14 cellular contexts compared by ENCODE assay signal in genomic region chr14:20799444-20799843, GRCh38. TPM values are rescaled to one million over a fixed set of nuclear protein-coding genes. Genes with fewer than 3 reads are reported as not detected.
DNase-seq lines count a peak whose midpoint lies in the region; ATAC-seq and TF ChIP-seq lines count a peak whose summit lies in the region.
"Had no signal": no experiment of that assay in that cellular context is flagged by ENCODE, and none has a peak within 500 bp of the region (broad histone marks: within the 10 kb centered on the region; RNA-seq: fewer than 3 reads in every experiment).

No MANE protein-coding gene starts in this region.

- WGBS in transverse colon (ENCODE audit: low coverage in 1 of 2), 2 donors = 24 to 40% methylated on average over 1 to 4 of the region's 4 CpGs

- H3K4me3 ChIP-seq in fibroblast of pulmonary artery (replicated peaks; ENCODE audit: low read depth, low read length) (no peak overlapping the region), transverse colon (peak overlapping the region in 1 of 4 donors; percentile 21)
- H3K4me3 ChIP-seq: A549 had no signal

- no peaks in the 10 kb centered on the region for H3K27me3 ChIP-seq in transverse colon

- H3K27me3 Mint-ChIP-seq in neural crest cell (ENCODE audit: low read depth) = no peaks in the 10 kb centered on the region

- no peak for TF ChIP-seq POLR2A in transverse colon (IDR thresholded peaks at IDR 0.05)

- POLR2A ChIA-PET in GM10248 (lab: Yijun Ruan, JAX) = no interaction called here

- CTCF ChIA-PET in GM10248 (lab: Yijun Ruan, JAX) = interaction anchor here (1.2 to 1.3 kb wide), 2 partner anchors 11 to 58 kb away, joined by 3 to 4 read pairs; no protein-coding TSS in a partner anchor

- H3K9me3 Mint-ChIP-seq in neural crest cell = no peaks in the 10 kb centered on the region
- H3K9me3 Mint-ChIP-seq: activated CD4-positive, alpha-beta T cell treated with anti-CD3 and anti-CD28 coated beads, Interleukin-2, amount 10 ng/mL, durations not matched to agents 24 days and 14 days had no signal

- H3K9me3 ChIP-seq in transverse colon = no peaks in the 10 kb centered on the region
- H3K9me3 ChIP-seq: A549 had no signal

- H3K4me1 ChIP-seq in transverse colon = peaks cover 0 to 35% (median 9%) of the 10 kb centered on the region in 4 donors

- H3K36me3 Mint-ChIP-seq in neural crest cell (ENCODE audit: low read depth) = no peaks in the 10 kb centered on the region

- TF ChIP-seq CTCF in fibroblast of pulmonary artery (IDR thresholded peaks at IDR 0.05; ENCODE audit: low read length, missing control alignments) = no peak
- TF ChIP-seq CTCF in neural crest cell (conservative IDR thresholded peaks at IDR 0.05) = no peak
- no peak for TF ChIP-seq CTCF in transverse colon (IDR thresholded peaks at IDR 0.05)
- no peak for TF ChIP-seq CTCF in GM10248 (IDR thresholded peaks at IDR 0.05; ENCODE audit: control extremely low read depth, extremely low read depth, low read depth, missing control alignments)

- peak overlapping the region; percentile 45 for H3K4me3 Mint-ChIP-seq in neural crest cell
- H3K4me3 Mint-ChIP-seq: activated CD4-positive, alpha-beta T cell treated with anti-CD3 and anti-CD28 coated beads, Interleukin-2, amount 10 ng/mL, durations not matched to agents 24 days and 14 days had no signal

- H3K27ac Mint-ChIP-seq in neural crest cell (ENCODE audit: unreplicated experiment) = peak overlapping the region; percentile 99
- H3K27ac Mint-ChIP-seq: activated CD4-positive, alpha-beta T cell treated with anti-CD3 and anti-CD28 coated beads, Interleukin-2, amount 10 ng/mL, durations not matched to agents 24 days and 14 days had no signal

- DNase-seq in Right ventricle myocardium superior = no peak
- DNase-seq in cardiac septum (ENCODE audit: low spot score) = no peak
- DNase-seq in fibroblast of pulmonary artery (ENCODE audit: low read depth) = peak; percentile 7
- no peak for DNase-seq in neural crest cell (ENCODE audit: low read depth, low spot score)
- no peak for DNase-seq in transverse colon
- DNase-seq in left colon = no peak
- no peak for DNase-seq in HuH-7 (ENCODE audit: low spot score)
- no peak for DNase-seq in GM10248 (ENCODE audit: extremely low spot score)
- DNase-seq: activated CD4-positive, alpha-beta T cell treated with anti-CD3 and anti-CD28 coated beads, Interleukin-2, amount 10 ng/mL, durations not matched to agents 24 days and 14 days; activated naive CD4-positive, alpha-beta T cell; EL had no signal

- peak; percentile 16 for ATAC-seq in Right ventricle myocardium superior (ENCODE audit: poor library complexity)
- ATAC-seq in left colon = no peak
- ATAC-seq: A549 had no signal

- TF ChIP-seq EP300 in transverse colon (IDR thresholded peaks at IDR 0.05; ENCODE audit: low read depth) = no peak

- in situ Hi-C loops in transverse colon (cut with MboI; ENCODE audit: low pct_ligation_motif_present in 1 of 4, low pct_unique_long_range_greater_than_20kb in 1 of 4, low sequenced_read_pairs in 3 of 4) = no loop called here

- peak overlapping the region; percentile 42 to 80 (median 66) for H3K27ac ChIP-seq in transverse colon
- H3K27ac ChIP-seq: A549, KMS-11 had no signal

- intact Hi-C loops in Right ventricle myocardium superior (cut with DNase I) (no loop called here), cardiac septum (cut with DNase I) (no loop called here), transverse colon (cut with DNase I; ENCODE audit: low total_unique reads) (no loop called here), left colon (cut with DNase I, micrococcal nuclease) (no loop called here)

- H3K4me1 Mint-ChIP-seq in neural crest cell = peaks cover 49% of the 10 kb centered on the region

- no peaks in the 10 kb centered on the region for H3K36me3 ChIP-seq in transverse colon

RNA-seq across cellular contexts. Expression of gene RNASE1, which starts 3.2 kb away (rescaled TPM):
- total RNA-seq in Right ventricle myocardium superior (317 TPM), cardiac septum (171 TPM), neural crest cell (6.4 and 9.7 TPM in 2 replicates), transverse colon (100 to 1,000 TPM in 3 of 4 donors, 10 to 100 TPM in 1; 96.7 to 296 (median 177) TPM), left colon (100 to 1,000 TPM; 124 to 420 TPM)
- total RNA-seq: activated CD4-positive, alpha-beta T cell treated with anti-CD3 and anti-CD28 coated beads, Interleukin-2, amount 10 ng/mL, durations not matched to agents 24 days and 14 days had no signal

RNA-seq across cellular contexts. Expression of gene RNASE6, which starts 18.4 kb away (rescaled TPM):
- total RNA-seq in Right ventricle myocardium superior = 6.4 TPM
- total RNA-seq in cardiac septum = 3.1 TPM
- 0.23 TPM in 1 of 2 replicates, not detected in the other for total RNA-seq in neural crest cell
- total RNA-seq in transverse colon = 10 to 100 TPM in 2 of 4 donors, 1 to 10 TPM in 1, not detected in 1; 7.6 to 27.7 (median 17.0) TPM
- total RNA-seq in left colon = 10 to 100 TPM in 1 of 2 donors, 1 to 10 TPM in 1; 3.2 to 11.8 TPM

RNA-seq across cellular contexts. Expression of gene EDDM3B, which starts 31.2 kb away (rescaled TPM):
- total RNA-seq in Right ventricle myocardium superior = not detected
- total RNA-seq in cardiac septum = not detected
- total RNA-seq in neural crest cell = not detected in 2 replicates
- not detected for total RNA-seq in transverse colon
- not detected for total RNA-seq in left colon
- total RNA-seq: activated CD4-positive, alpha-beta T cell treated with anti-CD3 and anti-CD28 coated beads, Interleukin-2, amount 10 ng/mL, durations not matched to agents 24 days and 14 days; omental fat pad had no signal

RNA-seq across cellular contexts. Expression of gene EDDM3A, which starts 53.8 kb away (rescaled TPM):
- not detected for total RNA-seq in Right ventricle myocardium superior
- not detected for total RNA-seq in cardiac septum
- not detected in 2 replicates for total RNA-seq in neural crest cell
- total RNA-seq in transverse colon = not detected
- total RNA-seq in left colon = not detected
- total RNA-seq: activated CD4-positive, alpha-beta T cell treated with anti-CD3 and anti-CD28 coated beads, Interleukin-2, amount 10 ng/mL, durations not matched to agents 24 days and 14 days; omental fat pad had no signal
